13 cellular contexts compared by ENCODE assay signal in the genomic region with DNA sequence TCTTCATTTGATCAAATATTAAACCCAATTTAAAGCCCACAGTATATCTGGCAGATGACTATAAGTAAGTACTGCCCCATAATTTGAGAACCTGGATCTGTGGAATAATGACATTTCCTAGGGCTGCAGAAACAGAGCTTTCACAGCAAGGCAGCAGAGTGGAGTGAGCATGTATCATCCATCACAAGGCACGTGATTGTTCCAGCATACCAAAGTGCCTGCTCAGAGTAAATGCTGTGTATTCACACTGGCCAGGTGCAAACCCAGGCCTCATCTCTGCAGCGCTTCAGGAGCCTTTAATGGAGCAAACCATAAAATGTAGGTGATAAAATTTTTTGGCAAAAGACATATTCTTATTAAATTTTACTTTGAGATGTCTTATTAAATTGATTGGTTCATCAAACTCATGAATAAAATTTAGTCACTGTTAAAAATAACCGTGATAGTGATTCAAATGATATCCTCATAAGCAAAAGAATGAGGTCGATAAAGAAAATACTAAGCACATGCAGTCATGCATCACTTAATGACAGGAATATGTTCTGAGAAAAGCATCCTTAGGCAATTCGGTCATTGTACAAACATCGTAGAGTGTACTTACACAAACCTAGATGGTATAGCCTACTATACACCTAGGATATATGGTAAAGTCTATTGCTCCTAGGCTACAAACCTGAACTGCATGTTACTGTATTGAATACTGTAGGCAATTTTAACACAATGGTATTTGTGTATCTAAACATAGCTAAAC.
A peak's percentile ranks its signal among the peaks of the same experiment; 100 is the strongest.
DNase-seq lines count a peak whose midpoint lies in the region; ATAC-seq and TF ChIP-seq lines count a peak whose summit lies in the region.
"Had no signal": no experiment of that assay in that cellular context is flagged by ENCODE, and none has a peak within 500 bp of the region (broad histone marks: within the 10 kb centered on the region; RNA-seq: fewer than 3 reads in every experiment).

No MANE protein-coding gene starts in this region.

- no peak overlapping the region for H3K4me3 ChIP-seq in RWPE2 (ENCODE audit: severe bottlenecking)
- H3K4me3 ChIP-seq: stomach had no signal

- no peaks in the 10 kb centered on the region for H3K27me3 ChIP-seq in RWPE2 (ENCODE audit: insufficient read depth, poor library complexity, severe bottlenecking)
- H3K27me3 ChIP-seq: stomach had no signal

- DNase-seq in DMS153 treated with DMSO at 0.1 percent for 48 hours (lab: John Stamatoyannopoulos, UW; ENCODE audit: unreplicated experiment) (peak; percentile 23), NCI-H1092 (lab: John Stamatoyannopoulos, UW) (peak; percentile 10), RWPE2 (ENCODE audit: low spot score) (no peak), islet precursor cell (peak; percentile 69), NCI-H524 (lab: John Stamatoyannopoulos, UW) (no peak)
- no peak for DNase-seq in activated CD4-positive, alpha-beta T cell treated with anti-CD3 and anti-CD28 coated beads, Interleukin-2, amount 50 U/mL, for 1 hour
- DNase-seq: activated CD8-positive, alpha-beta T cell treated with anti-CD3 and anti-CD28 coated beads for 36 hours; foreskin melanocyte; stimulated activated CD4-positive, alpha-beta T cell treated with anti-CD3 and anti-CD28 coated beads, Interleukin-15, amount 100 ng/mL, for 24 hours; stomach; WERI-Rb-1 had no signal

- H3K27ac ChIP-seq in RWPE2 (ENCODE audit: poor library complexity, severe bottlenecking) = no peak overlapping the region
- H3K27ac ChIP-seq: stomach, WERI-Rb-1 had no signal

- no peaks in the 10 kb centered on the region for H3K9me3 ChIP-seq in RWPE2 (ENCODE audit: severe bottlenecking)
- H3K9me3 ChIP-seq: stomach had no signal

- TF ChIP-seq CTCF in RWPE2 (IDR thresholded peaks at IDR 0.05; ENCODE audit: poor library complexity, severe bottlenecking) = no peak

- peaks cover 7% of the 10 kb centered on the region for H3K4me1 ChIP-seq in RWPE2 (ENCODE audit: insufficient read depth, poor library complexity, severe bottlenecking)
- H3K4me1 ChIP-seq: stomach had no signal

- H3K36me3 ChIP-seq in RWPE2 (ENCODE audit: low read depth) = no peaks in the 10 kb centered on the region
- H3K36me3 ChIP-seq: stomach, WERI-Rb-1 had no signal

- ATAC-seq in RWPE2 (ENCODE audit: low read depth) = peak; percentile 96
- ATAC-seq in GM18519 (IDR thresholded peaks at IDR 0.05; ENCODE audit: low FRiP score, unreplicated experiment) = no peak
- no peak for ATAC-seq in HG03095 (IDR thresholded peaks at IDR 0.05; ENCODE audit: unreplicated experiment)
- ATAC-seq: activated CD8-positive, alpha-beta T cell treated with anti-CD3 and anti-CD28 coated beads for 36 hours had no signal

Comparison
In these comparisons a context has a peak if more than half of its experiments do, and no peak if none do; other contexts are left out.
1. DNase-seq: peak in DMS153 treated with DMSO at 0.1 percent for 48 hours (single experiment), NCI-H1092 (single experiment) and islet precursor cell (single experiment); none in RWPE2 (single experiment), activated CD4-positive, alpha-beta T cell treated with anti-CD3 and anti-CD28 coated beads, Interleukin-2, amount 50 U/mL, for 1 hour (single experiment) and NCI-H524 (0 of 2).